Comparison of ENCODE assay signal across 8 cellular contexts in the genomic region with DNA sequence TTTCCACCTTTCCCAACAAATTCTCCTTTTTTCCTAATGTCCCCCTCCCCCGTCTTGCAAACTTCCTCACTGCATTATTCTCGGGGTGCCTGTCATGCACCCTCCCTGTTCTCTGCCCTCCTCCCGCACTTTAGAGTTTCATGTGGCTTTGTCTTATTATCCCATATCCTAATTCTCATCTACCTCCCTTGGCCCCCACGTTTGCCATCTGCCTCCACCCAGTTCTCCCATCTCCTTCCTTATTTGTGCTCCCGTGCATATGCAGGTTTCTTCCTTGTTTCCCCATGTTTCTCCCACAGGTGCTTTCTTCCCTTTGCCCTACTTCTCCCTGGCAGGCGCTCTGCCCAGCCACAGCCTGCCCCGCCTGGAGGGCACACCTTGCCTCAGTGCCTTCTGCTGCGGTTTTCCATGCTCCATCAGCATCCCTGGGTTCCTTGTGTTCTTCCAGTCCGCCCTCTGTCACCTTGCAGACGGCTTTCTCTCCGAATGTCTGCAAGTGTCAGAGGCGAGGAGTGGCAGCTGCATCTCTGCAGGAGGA. TPM values are rescaled to one million over a fixed set of nuclear protein-coding genes. Genes with fewer than 3 reads are reported as not detected.
DNase-seq lines count a peak whose midpoint lies in the region; ATAC-seq and TF ChIP-seq lines count a peak whose summit lies in the region.

No MANE protein-coding gene starts in this region.

- H3K27ac ChIP-seq in heart left ventricle: peak overlapping the region in 1 of 12 donors; percentile 22

- H3K4me3 Mint-ChIP-seq in memory B cell (peak overlapping the region; percentile 76), type B pancreatic cell (peak overlapping the region; percentile 86)

- H3K4me1 Mint-ChIP-seq in memory B cell (peaks cover 9% of the 10 kb centered on the region), type B pancreatic cell (ENCODE audit: unreplicated experiment) (peaks cover 35% of the 10 kb centered on the region)

- TF ChIP-seq CTCF in heart left ventricle (IDR thresholded peaks at IDR 0.05) (no peak), astrocyte of the spinal cord (IDR thresholded peaks at IDR 0.05; ENCODE audit: low read depth, low read length) (no peak), type B pancreatic cell (conservative IDR thresholded peaks at IDR 0.05) (no peak)

- peaks cover 0 to 11% (median 0%) of the 10 kb centered on the region in 9 donors for H3K27me3 ChIP-seq in heart left ventricle

- H3K9me3 ChIP-seq in heart left ventricle: no peaks in the 10 kb centered on the region

- H3K9me3 Mint-ChIP-seq in memory B cell (no peaks in the 10 kb centered on the region), type B pancreatic cell (no peaks in the 10 kb centered on the region)

- no peaks in the 10 kb centered on the region for H3K36me3 Mint-ChIP-seq in memory B cell
- peaks cover 5% of the 10 kb centered on the region for H3K36me3 Mint-ChIP-seq in type B pancreatic cell

- peaks cover 19% of the 10 kb centered on the region for H3K27me3 Mint-ChIP-seq in memory B cell
- peaks cover 21% of the 10 kb centered on the region for H3K27me3 Mint-ChIP-seq in type B pancreatic cell

- no peak overlapping the region for H3K27ac Mint-ChIP-seq in memory B cell
- H3K27ac Mint-ChIP-seq in type B pancreatic cell: peak overlapping the region; percentile 55

- intact Hi-C loops in heart left ventricle (cut with DNase I): loop anchor here in 7 of 10 donors (5.0 to 10.0 kb wide), 6 partner anchors 40 to 107 kb away; no protein-coding TSS in a partner anchor
- intact Hi-C loops in Right ventricle myocardium inferior (cut with DNase I): loop anchor here (2.0 kb wide), 2 partner anchors 53 to 103 kb away; no protein-coding TSS in a partner anchor

- H3K36me3 ChIP-seq in heart left ventricle: peaks cover 0 to 8% (median 0%) of the 10 kb centered on the region in 9 donors

- DNase-seq in heart left ventricle (no peak), Right ventricle myocardium inferior (ENCODE audit: missing footprints) (no peak), astrocyte of the spinal cord (ENCODE audit: low read depth, low spot score) (no peak), memory B cell (ENCODE audit: low spot score in 2 of 2) (no peak), type B pancreatic cell (ENCODE audit: extremely low spot score, unreplicated experiment) (no peak), NCI-H446 (lab: John Stamatoyannopoulos, UW) (no peak), HK-2 (ENCODE audit: unreplicated experiment) (no peak)

- no peak for ATAC-seq in heart left ventricle
- ATAC-seq in Right ventricle myocardium inferior: no peak
- ATAC-seq in memory B cell (ENCODE audit: low read depth): no peak
- no peak for ATAC-seq in HG03139 (IDR thresholded peaks at IDR 0.05; ENCODE audit: unreplicated experiment)

- peak overlapping the region; percentile 62 to 91 (median 82) for H3K4me3 ChIP-seq in heart left ventricle
- H3K4me3 ChIP-seq in astrocyte of the spinal cord (ENCODE audit: low read depth, low read length): peak overlapping the region; percentile 84

- H3K4me1 ChIP-seq in heart left ventricle: peaks cover 0 to 27% (median 6%) of the 10 kb centered on the region in 12 donors

- WGBS in heart left ventricle, 4 donors: 58 to 67% (median 60%) methylated on average over 12 of the region's 12 CpGs

- no peak for TF ChIP-seq POLR2A in heart left ventricle (IDR thresholded peaks at IDR 0.05)

- in situ Hi-C loops in astrocyte of the spinal cord (cut with HindIII; ENCODE audit: low sequenced_read_pairs): no loop called here

RNA-seq across cellular contexts. Expression of a gene that starts 1.5 kb away (rescaled TPM):
- total RNA-seq in heart left ventricle (10 to 100 TPM in 4 of 9 donors, 1 to 10 TPM in 5; 7.1 to 20.1 (median 9.3) TPM), Right ventricle myocardium inferior (9.9 TPM), type B pancreatic cell (ENCODE audit: low replicate concordance) (15.2 and 22.0 TPM in 2 replicates)
- 1 to 10 TPM; 5.4 to 7.5 TPM for polyA plus RNA-seq in heart left ventricle
